In genomic region chr15:42079401-42079908, GRCh38 we compare ENCODE assay signal across 1 cellular context.
TF ChIP-seq lines count a peak whose summit lies in the region.

No MANE protein-coding gene starts in this region.

TF ChIP-seq in K562, 482 proteins besides CTCF, POLR2A, EP300 and RAD21 (continued from another document):
- TF ChIP-seq USF2 (CRISPR knock-in tag; IDR thresholded peaks at IDR 0.05) (0 out of 2 replicates have a peak, but pooled peaks have one; percentile 10), BRF1 (IDR thresholded peaks at IDR 0.05; ENCODE audit: borderline replicate concordance, extremely low read depth, insufficient read length) (no peak), MTF1 (CRISPR knock-in tag; IDR thresholded peaks at IDR 0.05; ENCODE audit: borderline replicate concordance) (no peak), ZNF511 (CRISPR knock-in tag; IDR thresholded peaks at IDR 0.05) (0 out of 2 replicates have a peak, but pooled peaks have one; percentile 47)
